In genomic region chr11:2428322-2428795, GRCh38 we compare ENCODE assay signal across 8 cellular contexts. TPM values are rescaled to one million over a fixed set of nuclear protein-coding genes. Genes with fewer than 3 reads are reported as not detected.
A peak's percentile ranks its signal among the peaks of the same experiment; 100 is the strongest.
DNase-seq lines count a peak whose midpoint lies in the region; ATAC-seq and TF ChIP-seq lines count a peak whose summit lies in the region.

No MANE protein-coding gene starts in this region.

- H3K9me3 Mint-ChIP-seq in natural killer cell treated with Interleukin-12 subunit alpha and Interleukin-12 subunit beta and Interleukin-15 and Interleukin-18, amount 100 ng/mL, for 72 hours = no peaks in the 10 kb centered on the region

- H3K36me3 Mint-ChIP-seq in natural killer cell treated with Interleukin-12 subunit alpha and Interleukin-12 subunit beta and Interleukin-15 and Interleukin-18, amount 100 ng/mL, for 72 hours = no peaks in the 10 kb centered on the region

- no peak overlapping the region for H3K4me3 Mint-ChIP-seq in natural killer cell treated with Interleukin-12 subunit alpha and Interleukin-12 subunit beta and Interleukin-15 and Interleukin-18, amount 100 ng/mL, for 72 hours

- peaks cover 0 to 2% of the 10 kb centered on the region in 2 donors for H3K4me1 Mint-ChIP-seq in natural killer cell treated with Interleukin-12 subunit alpha and Interleukin-12 subunit beta and Interleukin-15 and Interleukin-18, amount 100 ng/mL, for 72 hours (ENCODE audit: low read depth in 2 of 2)

- ATAC-seq in natural killer cell treated with Interleukin-12 subunit alpha and Interleukin-12 subunit beta and Interleukin-15 and Interleukin-18, amount 100 ng/mL, for 72 hours = peak; percentile 74 to 84
- ATAC-seq in stimulated activated naive CD8-positive, alpha-beta T cell treated with anti-CD3 and anti-CD28 coated beads, Interleukin-15, Interleukin-2, amounts not matched to agents 100 U/mL and 50 U/mL, for 24 hours = peak; percentile 70
- ATAC-seq in GM21526 (IDR thresholded peaks at IDR 0.05; ENCODE audit: low FRiP score, unreplicated experiment) = no peak

- DNase-seq in SKM-1 treated with dmso at 0.1 percent for 144 hours (lab: John Stamatoyannopoulos, UW; ENCODE audit: unreplicated experiment) (peak; percentile 56), SKM-1 (lab: John Stamatoyannopoulos, UW; ENCODE audit: unreplicated experiment) (no peak), NCI-H748 (lab: John Stamatoyannopoulos, UW; ENCODE audit: unreplicated experiment) (peak; percentile 67), erythroblast (lab: John Stamatoyannopoulos, UW) (peak; percentile 66 to 84)
- peak; percentile 90 for DNase-seq in activated CD8-positive, alpha-beta memory T cell treated with anti-CD3 and anti-CD28 coated beads, Interleukin-2, amount 50 U/mL, for 4 hours
- no peak for DNase-seq in natural killer cell treated with Interleukin-12 subunit alpha and Interleukin-12 subunit beta and Interleukin-15 and Interleukin-18, amount 100 ng/mL, for 72 hours (ENCODE audit: low spot score)
- DNase-seq in stimulated activated naive CD8-positive, alpha-beta T cell treated with anti-CD3 and anti-CD28 coated beads, Interleukin-15, Interleukin-2, amounts not matched to agents 100 U/mL and 50 U/mL, for 24 hours = peak; percentile 91

- H3K27ac Mint-ChIP-seq in natural killer cell treated with Interleukin-12 subunit alpha and Interleukin-12 subunit beta and Interleukin-15 and Interleukin-18, amount 100 ng/mL, for 72 hours = no peak overlapping the region

- H3K27me3 Mint-ChIP-seq in natural killer cell treated with Interleukin-12 subunit alpha and Interleukin-12 subunit beta and Interleukin-15 and Interleukin-18, amount 100 ng/mL, for 72 hours = no peaks in the 10 kb centered on the region

- TF ChIP-seq POLR2A in erythroblast (IDR thresholded peaks at IDR 0.05; ENCODE audit: low read length) = no peak

RNA-seq across cellular contexts. Expression of gene TRPM5, which starts 16.0 kb away (rescaled TPM):
- total RNA-seq in natural killer cell treated with Interleukin-12 subunit alpha and Interleukin-12 subunit beta and Interleukin-15 and Interleukin-18, amount 100 ng/mL, for 72 hours = not detected

RNA-seq across cellular contexts. Expression of gene KCNQ1, which starts 16.4 kb away (rescaled TPM):
- 1 to 10 TPM in 1 of 2 donors, under 1 TPM in 1; 0.19 to 1.4 TPM for total RNA-seq in natural killer cell treated with Interleukin-12 subunit alpha and Interleukin-12 subunit beta and Interleukin-15 and Interleukin-18, amount 100 ng/mL, for 72 hours

RNA-seq across cellular contexts. Expression of gene TSSC4, which starts 27.8 kb away (rescaled TPM):
- total RNA-seq in natural killer cell treated with Interleukin-12 subunit alpha and Interleukin-12 subunit beta and Interleukin-15 and Interleukin-18, amount 100 ng/mL, for 72 hours = 10 to 100 TPM; 66.0 to 98.2 TPM

RNA-seq across cellular contexts. Expression of gene CD81, which starts 51.2 kb away (rescaled TPM):
- total RNA-seq in natural killer cell treated with Interleukin-12 subunit alpha and Interleukin-12 subunit beta and Interleukin-15 and Interleukin-18, amount 100 ng/mL, for 72 hours = 100 to 1,000 TPM; 306 to 322 TPM

Comparison
In these comparisons a context has a peak if more than half of its experiments do, and no peak if none do; other contexts are left out.
1. DNase-seq: peak in SKM-1 treated with dmso at 0.1 percent for 144 hours (single experiment), NCI-H748 (single experiment), activated CD8-positive, alpha-beta memory T cell treated with anti-CD3 and anti-CD28 coated beads, Interleukin-2, amount 50 U/mL, for 4 hours (single experiment), erythroblast (2 of 2) and stimulated activated naive CD8-positive, alpha-beta T cell treated with anti-CD3 and anti-CD28 coated beads, Interleukin-15, Interleukin-2, amounts not matched to agents 100 U/mL and 50 U/mL, for 24 hours (single experiment); none in SKM-1 (single experiment) and natural killer cell treated with Interleukin-12 subunit alpha and Interleukin-12 subunit beta and Interleukin-15 and Interleukin-18, amount 100 ng/mL, for 72 hours (single experiment).